1 cellular context compared by ENCODE assay signal in genomic region chr15:65083262-65083701, GRCh38.
TF ChIP-seq lines count a peak whose summit lies in the region.

No MANE protein-coding gene starts in this region.

TF ChIP-seq in K562, 482 proteins besides CTCF, POLR2A, EP300 and RAD21:
- TF ChIP-seq SMC3 (conservative IDR thresholded peaks at IDR 0.05; ENCODE audit: insufficient read depth, low read depth, low read length): 0 out of 2 replicates have a peak, but pooled peaks have one; percentile 34
- TF ChIP-seq, protein P1, sequence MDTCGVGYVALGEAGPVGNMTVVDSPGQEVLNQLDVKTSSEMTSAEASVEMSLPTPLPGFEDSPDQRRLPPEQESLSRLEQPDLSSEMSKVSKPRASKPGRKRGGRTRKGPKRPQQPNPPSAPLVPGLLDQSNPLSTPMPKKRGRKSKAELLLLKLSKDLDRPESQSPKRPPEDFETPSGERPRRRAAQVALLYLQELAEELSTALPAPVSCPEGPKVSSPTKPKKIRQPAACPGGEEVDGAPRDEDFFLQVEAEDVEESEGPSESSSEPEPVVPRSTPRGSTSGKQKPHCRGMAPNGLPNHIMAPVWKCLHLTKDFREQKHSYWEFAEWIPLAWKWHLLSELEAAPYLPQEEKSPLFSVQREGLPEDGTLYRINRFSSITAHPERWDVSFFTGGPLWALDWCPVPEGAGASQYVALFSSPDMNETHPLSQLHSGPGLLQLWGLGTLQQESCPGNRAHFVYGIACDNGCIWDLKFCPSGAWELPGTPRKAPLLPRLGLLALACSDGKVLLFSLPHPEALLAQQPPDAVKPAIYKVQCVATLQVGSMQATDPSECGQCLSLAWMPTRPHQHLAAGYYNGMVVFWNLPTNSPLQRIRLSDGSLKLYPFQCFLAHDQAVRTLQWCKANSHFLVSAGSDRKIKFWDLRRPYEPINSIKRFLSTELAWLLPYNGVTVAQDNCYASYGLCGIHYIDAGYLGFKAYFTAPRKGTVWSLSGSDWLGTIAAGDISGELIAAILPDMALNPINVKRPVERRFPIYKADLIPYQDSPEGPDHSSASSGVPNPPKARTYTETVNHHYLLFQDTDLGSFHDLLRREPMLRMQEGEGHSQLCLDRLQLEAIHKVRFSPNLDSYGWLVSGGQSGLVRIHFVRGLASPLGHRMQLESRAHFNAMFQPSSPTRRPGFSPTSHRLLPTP (IDR thresholded peaks at IDR 0.05; ENCODE audit: borderline replicate concordance, extremely low read depth, insufficient read length): no peak
- TF ChIP-seq, protein P2, sequence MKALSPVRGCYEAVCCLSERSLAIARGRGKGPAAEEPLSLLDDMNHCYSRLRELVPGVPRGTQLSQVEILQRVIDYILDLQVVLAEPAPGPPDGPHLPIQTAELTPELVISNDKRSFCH (CRISPR knock-in tag; IDR thresholded peaks at IDR 0.05): no peak
- TF ChIP-seq, protein P2 (tag; IDR thresholded peaks at IDR 0.05): no peak
- TF ChIP-seq POLR2G (IDR thresholded peaks at IDR 0.05; ENCODE audit: low read depth, low read length): no peak
- TF ChIP-seq STAT5A (IDR thresholded peaks at IDR 0.05; ENCODE audit: borderline replicate concordance, low read length): no peak
- TF ChIP-seq RREB1 (CRISPR knock-in tag; IDR thresholded peaks at IDR 0.05): no peak
- no peak for TF ChIP-seq IRF9 (tag; IDR thresholded peaks at IDR 0.05)
- TF ChIP-seq, protein P3, sequence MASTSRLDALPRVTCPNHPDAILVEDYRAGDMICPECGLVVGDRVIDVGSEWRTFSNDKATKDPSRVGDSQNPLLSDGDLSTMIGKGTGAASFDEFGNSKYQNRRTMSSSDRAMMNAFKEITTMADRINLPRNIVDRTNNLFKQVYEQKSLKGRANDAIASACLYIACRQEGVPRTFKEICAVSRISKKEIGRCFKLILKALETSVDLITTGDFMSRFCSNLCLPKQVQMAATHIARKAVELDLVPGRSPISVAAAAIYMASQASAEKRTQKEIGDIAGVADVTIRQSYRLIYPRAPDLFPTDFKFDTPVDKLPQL (IDR thresholded peaks at IDR 0.05; ENCODE audit: extremely low read depth, insufficient read length): no peak
- no peak for TF ChIP-seq ZNF699 (CRISPR knock-in tag; IDR thresholded peaks at IDR 0.05; ENCODE audit: insufficient replicate concordance)
